In the genomic region with DNA sequence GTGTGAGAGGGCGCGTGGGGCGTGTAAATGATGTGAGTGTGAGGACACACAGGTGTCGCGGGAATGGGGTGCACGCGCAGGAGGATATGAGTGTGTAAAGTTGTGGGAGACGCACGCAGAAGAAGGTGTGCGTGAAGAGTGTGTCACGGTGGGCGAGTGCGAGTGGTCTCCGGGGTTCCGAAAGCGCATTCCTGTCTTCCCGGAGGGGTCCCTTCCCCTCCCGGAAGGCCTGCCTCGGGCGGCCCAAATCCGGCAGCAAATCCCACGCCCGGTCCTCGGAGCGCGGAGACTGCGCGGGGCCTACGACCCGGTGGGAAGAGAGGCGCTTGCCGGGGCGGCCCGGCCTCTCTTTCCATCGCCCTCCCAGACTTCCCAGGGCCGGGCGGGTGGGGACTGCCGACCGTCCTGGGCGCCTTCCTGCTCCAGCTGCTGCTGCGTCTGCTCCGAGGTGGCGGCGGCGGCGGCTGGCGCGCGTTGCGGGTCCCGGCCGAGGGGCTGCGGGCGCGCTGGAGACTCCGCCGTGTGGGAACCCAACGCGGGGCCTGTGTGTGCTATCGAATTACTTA, we compare ENCODE assay signal across 11 cellular contexts. TPM values are rescaled to one million over a fixed set of nuclear protein-coding genes. Genes with fewer than 3 reads are reported as not detected.
A peak's percentile ranks its signal among the peaks of the same experiment; 100 is the strongest.
DNase-seq lines count a peak whose midpoint lies in the region; ATAC-seq, FAIRE-seq and TF ChIP-seq lines count a peak whose summit lies in the region.
"Had no signal": no experiment of that assay in that cellular context is flagged by ENCODE, and none has a peak within 500 bp of the region (broad histone marks: within the 10 kb centered on the region; RNA-seq: fewer than 3 reads in every experiment).

No MANE protein-coding gene starts in this region.

- H2AFZ ChIP-seq in parathyroid adenoma, result no peak overlapping the region

- H3K4me1 ChIP-seq in RWPE2 (ENCODE audit: insufficient read depth, poor library complexity, severe bottlenecking) (no peaks in the 10 kb centered on the region), parathyroid adenoma (no peaks in the 10 kb centered on the region)

- H3K9me3 ChIP-seq in RWPE2 (ENCODE audit: severe bottlenecking) (no peaks in the 10 kb centered on the region), parathyroid adenoma (ENCODE audit: control insufficient read depth, low read length) (no peaks in the 10 kb centered on the region)

- H3K36me3 ChIP-seq in RWPE2 (ENCODE audit: low read depth) (no peaks in the 10 kb centered on the region), parathyroid adenoma (ENCODE audit: control insufficient read depth, insufficient read depth, low read length) (no peaks in the 10 kb centered on the region)

- peak; percentile 41 for FAIRE-seq in GM12891 (lab: Jason Lieb, UNC)

- DNase-seq in GM12891 (ENCODE audit: insufficient read length, low spot score), result no peak
- DNase-seq in RWPE2 (ENCODE audit: low spot score), result peak; percentile 28
- DNase-seq in dorsolateral prefrontal cortex, result no peak
- no peak for DNase-seq in hippocampal formation (lab: John Stamatoyannopoulos, UW)
- no peak for DNase-seq in AG08396 (ENCODE audit: low spot score)
- no peak for DNase-seq in omental fat pad (ENCODE audit: low spot score)
- DNase-seq: dermis blood vessel endothelial cell, NCI-H1105 had no signal

- no peak for TF ChIP-seq POLR2A in GM12891 (IDR thresholded peaks at IDR 0.05; ENCODE audit: low read depth, low read length)

- H3K27me3 ChIP-seq in RWPE2 (ENCODE audit: insufficient read depth, poor library complexity, severe bottlenecking) (peaks cover 89% of the 10 kb centered on the region), dorsolateral prefrontal cortex (peaks cover 0 to 97% (median 83%) of the 10 kb centered on the region in 45 donors), parathyroid adenoma (ENCODE audit: control insufficient read depth, insufficient read depth, low read length) (peaks cover 38% of the 10 kb centered on the region)

- intact Hi-C loops in dorsolateral prefrontal cortex (cut with DNase I), result no loop called here

- H3K9ac ChIP-seq in parathyroid adenoma, result no peak overlapping the region

- no peak overlapping the region for H3K27ac ChIP-seq in RWPE2 (ENCODE audit: poor library complexity, severe bottlenecking)
- H3K27ac ChIP-seq in dorsolateral prefrontal cortex, result peak overlapping the region in 58 of 59 donors; percentile 63 to 97 (median 89)
- no peak overlapping the region for H3K27ac ChIP-seq in parathyroid adenoma

- no peak for ATAC-seq in RWPE2 (ENCODE audit: low read depth)
- no peak for ATAC-seq in GM21825 (IDR thresholded peaks at IDR 0.05; ENCODE audit: unreplicated experiment)
- ATAC-seq in omental fat pad (ENCODE audit: low FRiP score), result no peak

- no peak overlapping the region for H3K4me3 ChIP-seq in RWPE2 (ENCODE audit: severe bottlenecking)
- H3K4me3 ChIP-seq in dorsolateral prefrontal cortex, result peak overlapping the region; percentile 34 to 72 (median 57)
- no peak overlapping the region for H3K4me3 ChIP-seq in parathyroid adenoma (ENCODE audit: low read depth, low read length)

- H3K79me2 ChIP-seq in parathyroid adenoma, result no peaks in the 10 kb centered on the region

- peak overlapping the region; percentile 34 for H3K4me2 ChIP-seq in parathyroid adenoma (ENCODE audit: low read length)

- TF ChIP-seq CTCF in RWPE2 (IDR thresholded peaks at IDR 0.05; ENCODE audit: poor library complexity, severe bottlenecking) (no peak), dorsolateral prefrontal cortex (IDR thresholded peaks at IDR 0.05 in 54 of 56, conservative IDR thresholded peaks at IDR 0.05 in 2 of 56; ENCODE audit: low read depth in 1 of 56, partially characterized antibody in 56 of 56) (no peak), parathyroid adenoma (IDR thresholded peaks at IDR 0.05) (no peak), omental fat pad (IDR thresholded peaks at IDR 0.05) (no peak)

TF ChIP-seq in GM12891, 5 proteins besides CTCF, POLR2A, EP300 and RAD21:
- TF ChIP-seq POLR2AphosphoS5 (IDR thresholded peaks at IDR 0.05; ENCODE audit: low read depth, low read length) (no peak), PAX5 (IDR thresholded peaks at IDR 0.05; ENCODE audit: insufficient read depth, low read length, severe bottlenecking) (no peak), POU2F2 (IDR thresholded peaks at IDR 0.05; ENCODE audit: low read depth, low read length) (no peak), TAF1 (IDR thresholded peaks at IDR 0.05; ENCODE audit: low read depth, low read length) (no peak), SPI1 (IDR thresholded peaks at IDR 0.05; ENCODE audit: low read depth, low read length) (no peak)

RNA-seq across cellular contexts. Expression of a gene that starts 2.1 kb away (rescaled TPM):
- not detected for polyA plus RNA-seq in GM12891 (2012; ENCODE audit: low read depth, missing spikeins)
- 10 to 100 TPM in 1 of 120 experiments, 1 to 10 TPM in 118, under 1 TPM in 1; 0.91 to 10.4 (median 3.1) TPM for total RNA-seq in dorsolateral prefrontal cortex
- total RNA-seq in omental fat pad, result not detected
- total RNA-seq: liver had no signal
- polyA plus RNA-seq: liver had no signal

RNA-seq across cellular contexts. Expression of a gene that starts 12.1 kb away (rescaled TPM):
- not detected for polyA plus RNA-seq in GM12891 (2012; ENCODE audit: low read depth, missing spikeins)
- total RNA-seq in dorsolateral prefrontal cortex (10 to 100 TPM in 117 of 120 experiments, 1 to 10 TPM in 3; 6.5 to 90.1 (median 24.5) TPM), omental fat pad (not detected)
- total RNA-seq: dermis blood vessel endothelial cell, liver had no signal
- polyA plus RNA-seq: liver had no signal

Comparison
In these comparisons a context has a peak if more than half of its experiments do, and no peak if none do; other contexts are left out.
1. H3K27ac ChIP-seq: peak in dorsolateral prefrontal cortex (58 of 59); none in RWPE2 (single experiment) and parathyroid adenoma (single experiment).
2. H3K4me3 ChIP-seq: peak in dorsolateral prefrontal cortex (59 of 59); none in RWPE2 (single experiment) and parathyroid adenoma (single experiment).
3. RNA of a gene that starts 12.1 kb away (total RNA-seq): 6.5 to 90.1 TPM in dorsolateral prefrontal cortex; not detected in omental fat pad; every median in the first group is over 4 times any median in the second.